In the genomic region with DNA sequence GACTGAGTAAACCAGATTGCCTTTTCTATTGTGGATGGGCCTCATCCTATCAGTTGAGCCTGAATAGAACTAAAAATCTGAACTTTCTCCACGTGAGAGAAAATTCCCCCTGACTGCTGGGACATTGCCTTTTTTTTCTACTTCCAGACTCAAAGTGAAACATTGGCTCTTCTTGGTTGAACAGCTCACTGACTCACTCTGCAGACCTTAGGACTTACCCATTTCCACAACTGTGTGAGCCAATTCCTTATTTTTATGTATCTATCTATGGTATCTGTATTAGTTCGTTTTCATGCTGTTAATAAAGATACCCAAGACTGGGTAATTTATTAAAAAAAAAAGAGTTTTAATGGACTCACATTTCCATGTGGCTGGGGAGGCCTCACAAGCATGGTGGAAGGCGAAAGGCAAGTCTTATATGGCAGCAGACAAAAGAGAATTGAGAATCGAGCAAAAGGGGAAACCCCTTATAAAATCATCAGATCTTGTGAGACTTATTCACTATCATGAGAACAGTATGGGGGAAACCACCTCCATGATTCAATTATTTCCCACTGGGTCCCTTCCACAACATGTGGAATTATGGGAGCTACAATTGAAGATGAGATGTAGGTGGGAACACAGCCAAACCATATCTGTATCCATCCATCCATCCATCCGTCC, we compare ENCODE assay signal across 29 cellular contexts.
"Had no signal": no experiment of that assay in that cellular context is flagged by ENCODE, and none has a peak within 500 bp of the region (broad histone marks: within the 10 kb centered on the region; RNA-seq: fewer than 3 reads in every experiment).

No MANE protein-coding gene starts in this region.

- H3K27me3 Mint-ChIP-seq: activated CD8-positive, alpha-beta T cell treated with anti-CD3 and anti-CD28 coated beads for 36 hours; activated naive CD4-positive, alpha-beta T cell treated with anti-CD3 and anti-CD28 coated beads, Interleukin-2, amount 50 U/mL, for 24 hours; activated naive CD8-positive, alpha-beta T cell treated with anti-CD3 and anti-CD28 coated beads for 36 hours; activated naive CD8-positive, alpha-beta T cell treated with anti-CD3 and anti-CD28 coated beads, Interleukin-2, amount 50 U/mL, for 24 hours had no signal

- ATAC-seq: activated CD8-positive, alpha-beta T cell treated with anti-CD3 and anti-CD28 coated beads for 36 hours; activated naive CD8-positive, alpha-beta T cell treated with anti-CD3 and anti-CD28 coated beads, Interleukin-2, amount 50 U/mL, for 24 hours; activated T-cell treated with anti-CD3 and anti-CD28 coated beads, Interleukin-2, amount 50 U/mL, for 72 hours; body of pancreas; effector memory CD8-positive, alpha-beta T cell; esophagus mucosa had no signal

- H3K27ac Mint-ChIP-seq: activated CD8-positive, alpha-beta T cell treated with anti-CD3 and anti-CD28 coated beads for 36 hours; activated naive CD4-positive, alpha-beta T cell treated with anti-CD3 and anti-CD28 coated beads for 36 hours; activated naive CD4-positive, alpha-beta T cell treated with anti-CD3 and anti-CD28 coated beads, Interleukin-2, amount 50 U/mL, for 24 hours; activated naive CD8-positive, alpha-beta T cell treated with anti-CD3 and anti-CD28 coated beads for 36 hours; activated naive CD8-positive, alpha-beta T cell treated with anti-CD3 and anti-CD28 coated beads, Interleukin-2, amount 50 U/mL, for 24 hours; activated T-cell treated with anti-CD3 and anti-CD28 coated beads, Interleukin-2, amount 50 U/mL, for 72 hours; effector memory CD8-positive, alpha-beta T cell had no signal

- H3K4me1 Mint-ChIP-seq: activated naive CD4-positive, alpha-beta T cell treated with anti-CD3 and anti-CD28 coated beads, Interleukin-2, amount 50 U/mL, for 24 hours; activated naive CD8-positive, alpha-beta T cell treated with anti-CD3 and anti-CD28 coated beads for 36 hours; activated naive CD8-positive, alpha-beta T cell treated with anti-CD3 and anti-CD28 coated beads, Interleukin-2, amount 50 U/mL, for 24 hours had no signal

- H3K9me3 Mint-ChIP-seq: effector memory CD8-positive, alpha-beta T cell had no signal

- DNase-seq: activated CD4-positive, alpha-beta T cell treated with anti-CD3 and anti-CD28 coated beads for 48 hours; activated CD4-positive, alpha-beta T cell treated with anti-CD3 and anti-CD28 coated beads, Interleukin-2, amount 50 U/mL, for 1 hour; activated CD4-positive, alpha-beta T cell treated with anti-CD3 and anti-CD28 coated beads, Interleukin-2, amount 50 U/mL, for 48 hours; activated CD4-positive, CD25-positive, alpha-beta regulatory T cell; activated CD4-positive, CD25-positive, alpha-beta regulatory T cell treated with anti-CD3 and anti-CD28 coated beads, Interleukin-2, amount 50 U/mL, for 72 hours; activated CD8-positive, alpha-beta memory T cell treated with anti-CD3 and anti-CD28 coated beads for 24 hours; activated CD8-positive, alpha-beta T cell treated with anti-CD3 and anti-CD28 coated beads for 36 hours; activated effector memory CD4-positive, alpha-beta T cell treated with Interleukin-2 at 50 U/mL for 16 hours; activated gamma-delta T cell treated with Interleukin-2 at 50 U/mL for 16 hours; activated naive CD4-positive, alpha-beta T cell treated with anti-CD3 and anti-CD28 coated beads for 36 hours; activated naive CD8-positive, alpha-beta T cell treated with anti-CD3 and anti-CD28 coated beads for 36 hours; activated naive CD8-positive, alpha-beta T cell treated with anti-CD3 and anti-CD28 coated beads, Interleukin-2, amount 50 U/mL, for 24 hours; activated T-cell treated with anti-CD3 and anti-CD28 coated beads, Interleukin-2, amount 50 U/mL, for 72 hours; adrenal gland; amygdala; aorta; body of pancreas; caudate nucleus; cortex of kidney; dermis blood vessel endothelial cell; effector CD4-positive, alpha-beta T cell; effector memory CD8-positive, alpha-beta T cell; foreskin fibroblast; head of caudate nucleus; T-helper 2 cell had no signal

- FAIRE-seq: colon, endothelial cell of umbilical vein had no signal

- H3K4me3 Mint-ChIP-seq: activated CD8-positive, alpha-beta T cell treated with anti-CD3 and anti-CD28 coated beads for 36 hours; activated naive CD4-positive, alpha-beta T cell treated with anti-CD3 and anti-CD28 coated beads for 36 hours; activated naive CD4-positive, alpha-beta T cell treated with anti-CD3 and anti-CD28 coated beads, Interleukin-2, amount 50 U/mL, for 24 hours; activated naive CD8-positive, alpha-beta T cell treated with anti-CD3 and anti-CD28 coated beads for 36 hours; activated naive CD8-positive, alpha-beta T cell treated with anti-CD3 and anti-CD28 coated beads, Interleukin-2, amount 50 U/mL, for 24 hours; activated T-cell treated with anti-CD3 and anti-CD28 coated beads, Interleukin-2, amount 50 U/mL, for 72 hours; effector memory CD8-positive, alpha-beta T cell had no signal
